Comparison of ENCODE assay signal across 27 cellular contexts in the genomic region with DNA sequence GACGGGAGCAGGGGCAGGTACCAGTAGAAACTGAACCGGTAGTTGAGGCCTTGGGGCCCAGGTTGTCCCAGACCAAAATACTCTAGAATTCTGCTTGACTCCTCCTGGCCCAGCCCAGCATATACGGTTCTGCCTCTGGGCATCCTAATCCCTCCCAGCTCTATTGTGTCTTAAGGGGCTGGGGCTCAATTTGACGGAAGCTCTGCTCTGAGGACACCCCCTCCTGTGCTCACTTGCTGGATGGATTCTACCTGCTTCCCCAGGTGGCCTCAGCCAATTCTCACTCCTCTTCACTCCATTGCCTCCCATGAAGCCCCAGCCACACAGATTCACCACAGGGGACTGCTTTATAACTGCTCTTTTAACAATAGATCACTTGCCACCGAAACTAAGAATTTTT.
"Had no signal": no experiment of that assay in that cellular context is flagged by ENCODE, and none has a peak within 500 bp of the region (broad histone marks: within the 10 kb centered on the region; RNA-seq: fewer than 3 reads in every experiment).

No MANE protein-coding gene starts in this region.

- H3K4me3 ChIP-seq: cardiac muscle cell, Peyer's patch, SJSA1 had no signal

- H3K27ac Mint-ChIP-seq: activated CD8-positive, alpha-beta T cell treated with anti-CD3 and anti-CD28 coated beads for 36 hours; activated naive CD8-positive, alpha-beta T cell treated with anti-CD3 and anti-CD28 coated beads for 36 hours; activated T-helper 1 cell treated with anti-CD3 and anti-CD28 coated beads, Interleukin-12 subunit alpha, Interleukin-12 subunit beta, Interleukin-2, Interleukin-4 antibody, amounts not matched to agents 30 ng/mL and 10 ng/mL and 1 ng/mL, durations not matched to agents 14 hours and 24 hours and 36 hours; T-helper 1 cell treated with Interleukin-12 subunit alpha and Interleukin-12 subunit beta and Interleukin-4 antibody, amounts not matched to agents 30 μg/mL and 1 μg/mL, for 36 hours; T-helper 2 cell treated with Interferon-gamma antibody and Interleukin-4, amounts not matched to agents 5 μg/mL and 100 μg/mL, for 36 hours had no signal

- H3K36me3 ChIP-seq: Peyer's patch, SJSA1 had no signal

- H3K4me1 ChIP-seq: Peyer's patch had no signal

- H3K9me3 ChIP-seq: Peyer's patch, SJSA1, SK-N-SH had no signal

- H3K9me3 Mint-ChIP-seq: activated CD4-positive, alpha-beta T cell treated with anti-CD3 and anti-CD28 coated beads, Interleukin-2, amount 10 ng/mL, durations not matched to agents 24 days and 14 days; activated CD8-positive, alpha-beta T cell treated with anti-CD3 and anti-CD28 coated beads for 36 hours; activated naive CD8-positive, alpha-beta T cell treated with anti-CD3 and anti-CD28 coated beads for 36 hours; activated T-helper 1 cell treated with anti-CD3 and anti-CD28 coated beads, Interleukin-12 subunit alpha, Interleukin-12 subunit beta, Interleukin-2, Interleukin-4 antibody, amounts not matched to agents 30 ng/mL and 10 ng/mL and 1 ng/mL, durations not matched to agents 14 hours and 24 hours and 36 hours; T-helper 1 cell treated with Interleukin-12 subunit alpha and Interleukin-12 subunit beta and Interleukin-4 antibody, amounts not matched to agents 30 μg/mL and 1 μg/mL, for 36 hours; T-helper 2 cell treated with Interferon-gamma antibody and Interleukin-4, amounts not matched to agents 5 μg/mL and 100 μg/mL, for 36 hours had no signal

- DNase-seq: activated CD4-positive, alpha-beta T cell treated with anti-CD3 and anti-CD28 coated beads, Interleukin-2, amount 10 ng/mL, durations not matched to agents 24 days and 14 days; activated CD4-positive, alpha-beta T cell treated with anti-CD3 and anti-CD28 coated beads, Interleukin-2, amount 50 U/mL, for 4 hours; activated CD8-positive, alpha-beta T cell treated with anti-CD3 and anti-CD28 coated beads for 36 hours; activated naive CD4-positive, alpha-beta T cell; activated naive CD4-positive, alpha-beta T cell treated with anti-CD3 and anti-CD28 coated beads, Interleukin-2, amount 50 U/mL, for 16 hours; activated naive CD8-positive, alpha-beta T cell treated with anti-CD3 and anti-CD28 coated beads for 36 hours; activated T-cell treated with anti-CD3 and anti-CD28 coated beads, Interleukin-2, amount 50 U/mL, for 1 hour; amniotic stem cell; aorta; NCI-H1092 treated with DMSO at 0.1 percent for 48 hours; NCI-H146; NCI-H187; NCI-H446; NCI-H510A treated with DMSO at 0.1 percent for 48 hours; NCI-H526 treated with DMSO at 0.1 percent for 48 hours; NK-92 treated with Interleukin-12 subunit alpha and Interleukin-12 subunit beta, amount 100 ng/mL, for 24 hours; PC-3; RPMI8226; SHP77 treated with DMSO at 0.1 percent for 48 hours; SK-N-SH had no signal

- H3K36me3 Mint-ChIP-seq: activated naive CD8-positive, alpha-beta T cell treated with anti-CD3 and anti-CD28 coated beads for 36 hours had no signal

- H3K4me1 Mint-ChIP-seq: activated CD4-positive, alpha-beta T cell treated with anti-CD3 and anti-CD28 coated beads, Interleukin-2, amount 10 ng/mL, durations not matched to agents 24 days and 14 days; activated naive CD8-positive, alpha-beta T cell treated with anti-CD3 and anti-CD28 coated beads for 36 hours had no signal

- H3K4me3 Mint-ChIP-seq: activated CD4-positive, alpha-beta T cell treated with anti-CD3 and anti-CD28 coated beads, Interleukin-2, amount 10 ng/mL, durations not matched to agents 24 days and 14 days; activated CD8-positive, alpha-beta T cell treated with anti-CD3 and anti-CD28 coated beads for 36 hours; activated naive CD8-positive, alpha-beta T cell treated with anti-CD3 and anti-CD28 coated beads for 36 hours; activated T-helper 1 cell treated with anti-CD3 and anti-CD28 coated beads, Interleukin-12 subunit alpha, Interleukin-12 subunit beta, Interleukin-2, Interleukin-4 antibody, amounts not matched to agents 30 ng/mL and 10 ng/mL and 1 ng/mL, durations not matched to agents 14 hours and 24 hours and 36 hours; T-helper 1 cell treated with Interleukin-12 subunit alpha and Interleukin-12 subunit beta and Interleukin-4 antibody, amounts not matched to agents 30 μg/mL and 1 μg/mL, for 36 hours; T-helper 2 cell treated with Interferon-gamma antibody and Interleukin-4, amounts not matched to agents 5 μg/mL and 100 μg/mL, for 36 hours had no signal

- H3K27ac ChIP-seq: cardiac muscle cell, KMS-11, Peyer's patch, SJSA1 had no signal

- ATAC-seq: activated CD8-positive, alpha-beta T cell treated with anti-CD3 and anti-CD28 coated beads for 36 hours; PC-3 had no signal
